ENCODE assay signal across 13 cellular contexts in the genomic region with DNA sequence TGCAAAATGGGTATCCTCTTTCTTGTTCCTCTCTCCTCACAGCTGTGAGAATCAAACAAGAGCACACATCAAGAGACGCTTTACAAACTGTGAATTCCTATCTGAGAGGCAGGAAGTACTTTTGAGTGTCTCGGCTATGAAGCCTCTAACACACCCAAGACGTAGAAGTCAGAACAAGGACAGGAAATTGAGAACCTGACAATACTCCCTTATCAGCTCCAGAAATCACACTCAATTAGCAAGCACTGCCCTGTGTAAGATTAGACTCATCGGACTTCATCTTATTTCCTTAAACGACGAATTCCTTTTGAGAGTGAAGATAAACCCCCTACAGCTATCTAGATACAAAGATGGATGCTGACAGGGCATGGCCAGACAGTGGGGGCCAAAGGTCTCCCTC. TPM values are rescaled to one million over a fixed set of nuclear protein-coding genes. Genes with fewer than 3 reads are reported as not detected.
DNase-seq lines count a peak whose midpoint lies in the region; ATAC-seq and TF ChIP-seq lines count a peak whose summit lies in the region.
"Had no signal": no experiment of that assay in that cellular context is flagged by ENCODE, and none has a peak within 500 bp of the region (broad histone marks: within the 10 kb centered on the region; RNA-seq: fewer than 3 reads in every experiment).

No MANE protein-coding gene starts in this region.

- no peak overlapping the region for H2AK5ac ChIP-seq in mesendoderm (ENCODE audit: low read length)

- WGBS in mesendoderm (ENCODE audit: extremely low coverage, insufficient coverage, low lambda C conversion rate) = no CpG with 5 or more reads among the region's 6 CpGs
- WGBS in right lobe of liver (ENCODE audit: insufficient coverage, low coverage, low lambda C conversion rate, missing lambda C conversion rate) = 32% methylated on average over 6 of the region's 6 CpGs

- CTCF ChIA-PET in activated CD8-positive, alpha-beta memory T cell treated with anti-CD3 and anti-CD28 coated beads, Interleukin-2, amount 10 ng/mL, durations not matched to agents 7 days and 5 days (lab: Charles Lee) = no interaction called here

- no peak overlapping the region for H4K8ac ChIP-seq in mesendoderm (ENCODE audit: low read depth, low read length)

- H3K4me3 ChIP-seq in mesendoderm (ENCODE audit: low read length) = no peak overlapping the region
- no peak overlapping the region for H3K4me3 ChIP-seq in right lobe of liver
- H3K4me3 ChIP-seq: HAP-1 had no signal

- no peaks in the 10 kb centered on the region for H3K36me3 ChIP-seq in mesendoderm (ENCODE audit: control insufficient read depth, insufficient read depth, low read length)
- H3K36me3 ChIP-seq in right lobe of liver = no peaks in the 10 kb centered on the region
- H3K36me3 ChIP-seq: HAP-1 had no signal

- no peak for DNase-seq in activated CD8-positive, alpha-beta memory T cell treated with anti-CD3 and anti-CD28 coated beads, Interleukin-2, amount 10 ng/mL, durations not matched to agents 7 days and 5 days
- no peak for DNase-seq in activated CD8-positive, alpha-beta memory T cell treated with anti-CD3 and anti-CD28 coated beads, Interleukin-2, amount 50 U/mL, for 48 hours
- DNase-seq in T-helper 2 cell treated with Interferon-gamma antibody and Interleukin-4, amounts not matched to agents 5 μg/mL and 100 μg/mL, for 36 hours (ENCODE audit: low spot score) = no peak
- DNase-seq in mesendoderm (peak; percentile 98), right lobe of liver (no peak), NCI-H1694 treated with DMSO at 0.1 percent for 48 hours (lab: John Stamatoyannopoulos, UW) (no peak)
- no peak for DNase-seq in stimulated activated CD4-positive, alpha-beta T cell treated with anti-CD3 and anti-CD28 coated beads, Interleukin-4, amount 100 ng/mL, for 4 hours
- DNase-seq: 8988T; C1 segment of cervical spinal cord; Caco-2; CD4-positive, alpha-beta T cell had no signal

- H3K4me3 Mint-ChIP-seq in activated CD8-positive, alpha-beta memory T cell treated with anti-CD3 and anti-CD28 coated beads, Interleukin-2, amount 10 ng/mL, durations not matched to agents 7 days and 5 days = no peak overlapping the region
- no peak overlapping the region for H3K4me3 Mint-ChIP-seq in T-helper 2 cell treated with Interferon-gamma antibody and Interleukin-4, amounts not matched to agents 5 μg/mL and 100 μg/mL, for 36 hours
- H3K4me3 Mint-ChIP-seq: CD4-positive, alpha-beta T cell had no signal

- peak overlapping the region; percentile 27 for H3K27ac Mint-ChIP-seq in activated CD8-positive, alpha-beta memory T cell treated with anti-CD3 and anti-CD28 coated beads, Interleukin-2, amount 10 ng/mL, durations not matched to agents 7 days and 5 days
- peak overlapping the region; percentile 38 for H3K27ac Mint-ChIP-seq in T-helper 2 cell treated with Interferon-gamma antibody and Interleukin-4, amounts not matched to agents 5 μg/mL and 100 μg/mL, for 36 hours
- H3K27ac Mint-ChIP-seq: CD4-positive, alpha-beta T cell had no signal

- ATAC-seq in activated CD8-positive, alpha-beta memory T cell treated with anti-CD3 and anti-CD28 coated beads, Interleukin-2, amount 10 ng/mL, durations not matched to agents 7 days and 5 days = no peak
- ATAC-seq in right lobe of liver = no peak

- intact Hi-C loops in right lobe of liver (cut with DNase I) = no loop called here

- no peaks in the 10 kb centered on the region for H3K9me3 Mint-ChIP-seq in activated CD8-positive, alpha-beta memory T cell treated with anti-CD3 and anti-CD28 coated beads, Interleukin-2, amount 10 ng/mL, durations not matched to agents 7 days and 5 days (ENCODE audit: low read depth)
- peaks cover 21% of the 10 kb centered on the region for H3K9me3 Mint-ChIP-seq in T-helper 2 cell treated with Interferon-gamma antibody and Interleukin-4, amounts not matched to agents 5 μg/mL and 100 μg/mL, for 36 hours

- peak overlapping the region; percentile 19 for H3K18ac ChIP-seq in mesendoderm (ENCODE audit: low read length)

- TF ChIP-seq CTCF in right lobe of liver (IDR thresholded peaks at IDR 0.05) = no peak

- H3K27me3 ChIP-seq in mesendoderm (ENCODE audit: insufficient read depth, low read length, poor library complexity) (no peaks in the 10 kb centered on the region), right lobe of liver (no peaks in the 10 kb centered on the region)

- peaks cover 8% of the 10 kb centered on the region for H3K4me1 Mint-ChIP-seq in activated CD8-positive, alpha-beta memory T cell treated with anti-CD3 and anti-CD28 coated beads, Interleukin-2, amount 10 ng/mL, durations not matched to agents 7 days and 5 days
- H3K4me1 Mint-ChIP-seq in T-helper 2 cell treated with Interferon-gamma antibody and Interleukin-4, amounts not matched to agents 5 μg/mL and 100 μg/mL, for 36 hours (ENCODE audit: low read depth) = peaks cover 12% of the 10 kb centered on the region

- no peak overlapping the region for H3K9ac ChIP-seq in mesendoderm (ENCODE audit: low read length)

- no peaks in the 10 kb centered on the region for H3K36me3 Mint-ChIP-seq in activated CD8-positive, alpha-beta memory T cell treated with anti-CD3 and anti-CD28 coated beads, Interleukin-2, amount 10 ng/mL, durations not matched to agents 7 days and 5 days
- no peaks in the 10 kb centered on the region for H3K36me3 Mint-ChIP-seq in T-helper 2 cell treated with Interferon-gamma antibody and Interleukin-4, amounts not matched to agents 5 μg/mL and 100 μg/mL, for 36 hours (ENCODE audit: low read depth)

- H3K27me3 Mint-ChIP-seq in activated CD8-positive, alpha-beta memory T cell treated with anti-CD3 and anti-CD28 coated beads, Interleukin-2, amount 10 ng/mL, durations not matched to agents 7 days and 5 days = peaks cover 2% of the 10 kb centered on the region
- H3K27me3 Mint-ChIP-seq in T-helper 2 cell treated with Interferon-gamma antibody and Interleukin-4, amounts not matched to agents 5 μg/mL and 100 μg/mL, for 36 hours (ENCODE audit: low read depth) = no peaks in the 10 kb centered on the region

- H3K79me1 ChIP-seq in mesendoderm (ENCODE audit: low read length) = no peaks in the 10 kb centered on the region

- H3K56ac ChIP-seq in mesendoderm (ENCODE audit: low read length) = no peak overlapping the region

- no peak overlapping the region for H2BK5ac ChIP-seq in mesendoderm (ENCODE audit: low read length)

- H3K79me2 ChIP-seq in mesendoderm (ENCODE audit: control insufficient read depth, insufficient read depth, low read length) = no peaks in the 10 kb centered on the region

- H2BK120ac ChIP-seq in mesendoderm (ENCODE audit: low read depth, low read length) = no peak overlapping the region

- H4K5ac ChIP-seq in mesendoderm (ENCODE audit: low read length) = no peak overlapping the region

- H3K23ac ChIP-seq in mesendoderm (ENCODE audit: low read length) = no peak overlapping the region

- no peak overlapping the region for H2BK15ac ChIP-seq in mesendoderm (replicated peaks; ENCODE audit: low read depth)

- TF ChIP-seq POLR2A in right lobe of liver (IDR thresholded peaks at IDR 0.05) = no peak

- no peak overlapping the region for H3K4me2 ChIP-seq in mesendoderm (ENCODE audit: low read length)

- H3K27ac ChIP-seq in mesendoderm (ENCODE audit: low read depth, low read length) (peak overlapping the region; percentile 6), right lobe of liver (no peak overlapping the region)

- H3K4me1 ChIP-seq in mesendoderm (ENCODE audit: control insufficient read depth, low read depth, low read length) = peaks cover 10% of the 10 kb centered on the region
- H3K4me1 ChIP-seq in right lobe of liver = no peaks in the 10 kb centered on the region
- H3K4me1 ChIP-seq: Caco-2 had no signal

- H3K9me3 ChIP-seq in right lobe of liver = no peaks in the 10 kb centered on the region
- H3K9me3 ChIP-seq: HAP-1 had no signal

- no peak overlapping the region for H3K4ac ChIP-seq in mesendoderm (ENCODE audit: low read depth, low read length)

RNA-seq across cellular contexts. Expression of gene CRMP1, which starts 50.7 kb away (rescaled TPM):
- total RNA-seq in activated CD8-positive, alpha-beta memory T cell treated with anti-CD3 and anti-CD28 coated beads, Interleukin-2, amount 10 ng/mL, durations not matched to agents 7 days and 5 days = under 1 TPM; 0.16 to 0.20 TPM
- 98.6 TPM for polyA plus RNA-seq in mesendoderm (2013, experiment 1 of 2)
- polyA plus RNA-seq in mesendoderm (2013, experiment 2 of 2) = 101 TPM
- total RNA-seq in right lobe of liver = under 1 TPM in 3 of 6 experiments, not detected in 3; 0.09 to 0.31 (median 0.10) TPM
- total RNA-seq: Caco-2; CD4-positive, alpha-beta T cell; HT-29 had no signal
